In the genomic region with DNA sequence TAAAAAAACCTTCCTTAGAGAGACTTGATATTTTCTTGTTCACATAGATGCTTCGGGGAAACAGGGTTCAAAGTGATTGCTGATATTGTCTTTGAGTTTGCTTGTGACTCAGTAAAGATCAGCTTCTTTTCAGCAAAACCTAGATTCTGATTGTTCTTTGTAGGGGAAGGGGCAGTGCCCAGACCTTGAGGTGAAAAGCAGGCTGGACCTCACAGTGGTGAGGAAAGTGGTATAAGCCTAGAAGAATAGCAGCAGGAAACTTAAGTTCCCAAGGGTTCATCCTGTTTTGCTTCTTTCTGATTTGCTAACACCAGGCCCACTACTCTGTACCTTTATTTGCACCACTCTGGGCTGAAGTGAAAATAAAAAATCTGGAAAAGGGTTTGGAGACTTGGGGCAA, we compare ENCODE assay signal across 2 cellular contexts.
TF ChIP-seq lines count a peak whose summit lies in the region.

No MANE protein-coding gene starts in this region.

TF ChIP-seq in K562, 482 proteins besides CTCF, POLR2A, EP300 and RAD21:
- TF ChIP-seq YY1 (IDR thresholded peaks at IDR 0.05; ENCODE audit: borderline replicate concordance in 1 of 3, control insufficient read depth in 1 of 3, extremely low read depth in 1 of 3, insufficient read depth in 3 of 3, insufficient read length in 1 of 3, insufficient replicate concordance in 2 of 3, low read depth in 1 of 3, low read length in 2 of 3) (no peak), NONO (IDR thresholded peaks at IDR 0.05; ENCODE audit: low read depth in 2 of 2, low read length in 1 of 2) (no peak), PHB2 (IDR thresholded peaks at IDR 0.05; ENCODE audit: low read depth) (no peak), BRCA1 (IDR thresholded peaks at IDR 0.05) (no peak), BRCA1 (CRISPR knock-in tag; IDR thresholded peaks at IDR 0.05) (no peak), RBFOX2 (IDR thresholded peaks at IDR 0.05; ENCODE audit: low read depth, low read length) (no peak), CC2D1A (IDR thresholded peaks at IDR 0.05) (no peak), ZNF175 (CRISPR knock-in tag; IDR thresholded peaks at IDR 0.05; ENCODE audit: low read depth) (no peak), YBX1 (IDR thresholded peaks at IDR 0.05) (no peak), EGR1 (conservative IDR thresholded peaks at IDR 0.05) (no peak), CREBBP (IDR thresholded peaks at IDR 0.05; ENCODE audit: low read depth, low read length) (no peak), FOXA3 (CRISPR knock-in tag; conservative IDR thresholded peaks at IDR 0.05 in 1 of 2, IDR thresholded peaks at IDR 0.05 in 1 of 2) (no peak), ZNF23 (CRISPR knock-in tag; IDR thresholded peaks at IDR 0.05) (no peak), OTX1 (CRISPR knock-in tag; IDR thresholded peaks at IDR 0.05) (no peak)
- TF ChIP-seq, protein P1, sequence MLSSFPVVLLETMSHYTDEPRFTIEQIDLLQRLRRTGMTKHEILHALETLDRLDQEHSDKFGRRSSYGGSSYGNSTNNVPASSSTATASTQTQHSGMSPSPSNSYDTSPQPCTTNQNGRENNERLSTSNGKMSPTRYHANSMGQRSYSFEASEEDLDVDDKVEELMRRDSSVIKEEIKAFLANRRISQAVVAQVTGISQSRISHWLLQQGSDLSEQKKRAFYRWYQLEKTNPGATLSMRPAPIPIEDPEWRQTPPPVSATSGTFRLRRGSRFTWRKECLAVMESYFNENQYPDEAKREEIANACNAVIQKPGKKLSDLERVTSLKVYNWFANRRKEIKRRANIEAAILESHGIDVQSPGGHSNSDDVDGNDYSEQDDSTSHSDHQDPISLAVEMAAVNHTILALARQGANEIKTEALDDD (IDR thresholded peaks at IDR 0.05): no peak
- TF ChIP-seq, protein P2, sequence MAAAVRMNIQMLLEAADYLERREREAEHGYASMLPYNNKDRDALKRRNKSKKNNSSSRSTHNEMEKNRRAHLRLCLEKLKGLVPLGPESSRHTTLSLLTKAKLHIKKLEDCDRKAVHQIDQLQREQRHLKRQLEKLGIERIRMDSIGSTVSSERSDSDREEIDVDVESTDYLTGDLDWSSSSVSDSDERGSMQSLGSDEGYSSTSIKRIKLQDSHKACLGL (CRISPR knock-in tag; IDR thresholded peaks at IDR 0.05; ENCODE audit: borderline replicate concordance, poor library complexity, severe bottlenecking): no peak

TF ChIP-seq in endothelial cell of umbilical vein, 7 proteins besides CTCF, POLR2A, EP300 and RAD21:
- TF ChIP-seq GATA2 (IDR thresholded peaks at IDR 0.05; ENCODE audit: insufficient read depth, insufficient read length, low read depth, low read length): no peak
- TF ChIP-seq JUN (IDR thresholded peaks at IDR 0.05; ENCODE audit: borderline replicate concordance, insufficient read depth, insufficient read length, low read depth): no peak
- no peak for TF ChIP-seq MYC (IDR thresholded peaks at IDR 0.05; ENCODE audit: low read depth, low read length)
- TF ChIP-seq FOS (IDR thresholded peaks at IDR 0.05; ENCODE audit: borderline replicate concordance, insufficient read depth, low read length): no peak
- TF ChIP-seq, protein P3, sequence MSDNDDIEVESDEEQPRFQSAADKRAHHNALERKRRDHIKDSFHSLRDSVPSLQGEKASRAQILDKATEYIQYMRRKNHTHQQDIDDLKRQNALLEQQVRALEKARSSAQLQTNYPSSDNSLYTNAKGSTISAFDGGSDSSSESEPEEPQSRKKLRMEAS (IDR thresholded peaks at IDR 0.05; ENCODE audit: insufficient read depth, insufficient read length): no peak
- TF ChIP-seq POLR2AphosphoS5 (IDR thresholded peaks at IDR 0.05; ENCODE audit: insufficient read depth, low read depth, low read length): no peak
- TF ChIP-seq EZH2 (IDR thresholded peaks at IDR 0.05; ENCODE audit: borderline replicate concordance, low read depth, low read length, severe bottlenecking): no peak
